ENCODE assay signal across 8 cellular contexts in genomic region chr3:98148751-98149150, GRCh38. TPM values are rescaled to one million over a fixed set of nuclear protein-coding genes. Genes with fewer than 3 reads are reported as not detected.
"Had no signal": no experiment of that assay in that cellular context is flagged by ENCODE, and none has a peak within 500 bp of the region (broad histone marks: within the 10 kb centered on the region; RNA-seq: fewer than 3 reads in every experiment).

No MANE protein-coding gene starts in this region.

- H3K4me3 ChIP-seq: K562 had no signal

- ATAC-seq: HepG2, K562 had no signal

- DNase-seq: IMR-90, KBM-7, KG1 had no signal

- H3K4me2 ChIP-seq: KMS-11 had no signal

- H3K9ac ChIP-seq: KMS-11 had no signal

- H3K27ac ChIP-seq: HL-60, KMS-11 had no signal

RNA-seq across cellular contexts. Expression of gene OR5H14, which starts 1.5 kb away (rescaled TPM):
- polyA plus RNA-seq: HepG2, IgD-negative memory B cell, IMR-90, K562 had no signal

RNA-seq across cellular contexts. Expression of gene OR5H15, which starts 17.7 kb away (rescaled TPM):
- polyA plus RNA-seq: HepG2, IgD-negative memory B cell, IMR-90, K562 had no signal

RNA-seq across cellular contexts. Expression of gene OR5H1, which starts 18.2 kb away (rescaled TPM):
- polyA plus RNA-seq: HepG2, IgD-negative memory B cell, IMR-90, K562 had no signal
